10 cellular contexts compared by ENCODE assay signal in the genomic region with DNA sequence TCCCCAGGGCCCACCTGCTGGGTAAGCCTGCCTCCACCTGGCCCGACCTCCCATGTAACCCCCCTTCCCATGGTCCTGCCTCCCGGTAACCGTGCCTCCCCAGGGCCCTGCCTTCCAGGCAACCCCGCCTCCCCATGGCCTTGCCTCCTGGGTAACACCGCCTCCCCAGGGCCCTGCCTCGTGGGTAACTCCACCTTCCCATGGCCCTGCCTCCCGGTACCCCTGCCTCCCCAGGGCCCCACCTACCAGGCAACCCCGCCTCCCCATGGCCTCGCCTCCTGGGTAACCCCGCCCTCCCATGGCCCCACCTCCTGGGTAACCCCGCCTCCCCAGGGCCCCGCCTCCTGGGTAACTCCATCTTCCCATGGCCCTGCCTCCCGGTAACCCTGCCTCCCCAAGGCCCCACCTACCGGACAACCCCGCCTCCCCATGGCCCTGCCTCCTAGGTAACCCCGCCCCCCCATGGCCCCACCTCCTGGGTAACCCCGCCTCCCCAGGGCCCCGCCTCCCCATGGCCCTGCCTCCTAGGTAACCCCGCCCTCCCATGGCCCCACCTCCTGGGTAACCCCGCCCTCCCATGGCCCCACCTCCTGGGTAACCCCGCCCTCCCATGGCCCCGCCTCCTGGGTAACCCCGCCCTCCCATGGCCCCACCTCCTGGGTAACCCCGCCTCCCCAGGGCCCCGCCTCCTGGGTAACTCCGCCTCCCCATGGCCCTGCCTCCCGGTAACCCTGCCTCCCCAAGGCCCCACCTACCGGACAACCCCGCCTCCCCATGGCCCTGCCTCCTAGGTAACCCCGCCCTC. TPM values are rescaled to one million over a fixed set of nuclear protein-coding genes. Genes with fewer than 3 reads are reported as not detected.
A peak's percentile ranks its signal among the peaks of the same experiment; 100 is the strongest.
DNase-seq lines count a peak whose midpoint lies in the region; ATAC-seq and TF ChIP-seq lines count a peak whose summit lies in the region.
"Not testable (repeated sequence)": the region's sequence is repeated elsewhere in the genome, so short reads cannot be mapped to it uniquely, and the experiment has no call there.
"Had no signal": no experiment of that assay in that cellular context is flagged by ENCODE, and none has a peak within 500 bp of the region (broad histone marks: within the 10 kb centered on the region; RNA-seq: fewer than 3 reads in every experiment).

No MANE protein-coding gene starts in this region.

- TF ChIP-seq CTCF in HEK293 (tag by site-specific recombination; IDR thresholded peaks at IDR 0.05), result not testable (repeated sequence)

- peak overlapping the region; percentile 64 for H3K27ac ChIP-seq in CD4-positive, CD25-positive, alpha-beta regulatory T cell (ENCODE audit: insufficient read depth, low read length, poor library complexity, severe bottlenecking)
- H3K27ac ChIP-seq in HEK293 (ENCODE audit: extremely low read depth, low read depth, low read length), result not testable (repeated sequence)

- intact Hi-C loops in cardiac septum (cut with DNase I), result not testable (repeated sequence)

- H3K4me3 Mint-ChIP-seq in CD4-positive, CD25-positive, alpha-beta regulatory T cell; activated naive CD4-positive, alpha-beta T cell treated with anti-CD3 and anti-CD28 coated beads, Interleukin-2, amount 10 ng/mL, durations not matched to agents 7 days and 5 days: not testable (repeated sequence)

- H3K4me1 Mint-ChIP-seq in CD4-positive, CD25-positive, alpha-beta regulatory T cell; activated naive CD4-positive, alpha-beta T cell treated with anti-CD3 and anti-CD28 coated beads, Interleukin-2, amount 10 ng/mL, durations not matched to agents 7 days and 5 days: not testable (repeated sequence)

- ATAC-seq in CD4-positive, CD25-positive, alpha-beta regulatory T cell (ENCODE audit: low read depth in 2 of 2), result peak; percentile 55 to 59

- not testable (repeated sequence) for H3K4me3 ChIP-seq in CD4-positive, CD25-positive, alpha-beta regulatory T cell (ENCODE audit: low read depth, low read length); HEK293 (ENCODE audit: low read depth, low read length)

- peak in 2 of 3 donors; percentile 29 to 63 for DNase-seq in CD4-positive, CD25-positive, alpha-beta regulatory T cell
- peak; percentile 4 for DNase-seq in T1000 (lab: John Stamatoyannopoulos, UW)
- DNase-seq in activated CD8-positive, alpha-beta memory T cell treated with anti-CD3 and anti-CD28 coated beads for 48 hours (ENCODE audit: low read depth in 2 of 3, low spot score in 2 of 3), result peak in 2 of 3 experiments; percentile 40 to 66
- peak; percentile 69 for DNase-seq in activated naive CD4-positive, alpha-beta T cell treated with anti-CD3 and anti-CD28 coated beads, Interleukin-2, amount 10 ng/mL, durations not matched to agents 7 days and 5 days
- DNase-seq in cardiac septum (ENCODE audit: low spot score), result peak; percentile 64
- peak; percentile 25 to 42 for DNase-seq in stimulated activated CD4-positive, alpha-beta T cell treated with anti-CD3 and anti-CD28 coated beads, Interleukin-15, amount 100 ng/mL, for 1 hour (ENCODE audit: low read depth in 1 of 2, low spot score in 1 of 2)
- peak; percentile 43 to 45 for DNase-seq in stimulated activated CD8-positive, alpha-beta memory T cell treated with anti-CD3 and anti-CD28 coated beads, Interleukin-2, amount 100 ng/mL, for 48 hours (ENCODE audit: low read depth in 2 of 2)

- not testable (repeated sequence) for H3K4me1 ChIP-seq in CD4-positive, CD25-positive, alpha-beta regulatory T cell (ENCODE audit: control insufficient read depth, insufficient read depth, low read length, poor library complexity, severe bottlenecking); HEK293 (ENCODE audit: control insufficient read depth, insufficient read depth, low read length)

- H3K36me3 Mint-ChIP-seq in CD4-positive, CD25-positive, alpha-beta regulatory T cell, result peaks cover 50% of the 10 kb centered on the region
- H3K36me3 Mint-ChIP-seq in activated naive CD4-positive, alpha-beta T cell treated with anti-CD3 and anti-CD28 coated beads, Interleukin-2, amount 10 ng/mL, durations not matched to agents 7 days and 5 days, result peaks cover 66% of the 10 kb centered on the region

- POLR2A ChIA-PET in HEK293 (lab: Yijun Ruan, JAX), result not testable (repeated sequence)

- CTCF ChIA-PET in HEK293 (lab: Yijun Ruan, JAX), result not testable (repeated sequence)
- CTCF ChIA-PET in activated naive CD4-positive, alpha-beta T cell treated with anti-CD3 and anti-CD28 coated beads, Interleukin-2, amount 10 ng/mL, durations not matched to agents 7 days and 5 days (lab: Charles Lee), result interaction anchor here (1.7 kb wide), 1 partner anchor 10 kb away, joined by 8 read pairs; no protein-coding TSS in a partner anchor

- not testable (repeated sequence) for H3K27me3 ChIP-seq in CD4-positive, CD25-positive, alpha-beta regulatory T cell (ENCODE audit: control insufficient read depth, insufficient read depth, low read length)

- not testable (repeated sequence) for H3K27ac Mint-ChIP-seq in CD4-positive, CD25-positive, alpha-beta regulatory T cell; activated naive CD4-positive, alpha-beta T cell treated with anti-CD3 and anti-CD28 coated beads, Interleukin-2, amount 10 ng/mL, durations not matched to agents 7 days and 5 days

- not testable (repeated sequence) for H3K27me3 Mint-ChIP-seq in CD4-positive, CD25-positive, alpha-beta regulatory T cell; activated naive CD4-positive, alpha-beta T cell treated with anti-CD3 and anti-CD28 coated beads, Interleukin-2, amount 10 ng/mL, durations not matched to agents 7 days and 5 days

- H3K9me3 Mint-ChIP-seq in CD4-positive, CD25-positive, alpha-beta regulatory T cell; activated naive CD4-positive, alpha-beta T cell treated with anti-CD3 and anti-CD28 coated beads, Interleukin-2, amount 10 ng/mL, durations not matched to agents 7 days and 5 days: not testable (repeated sequence)

- not testable (repeated sequence) for H3K9me3 ChIP-seq in CD4-positive, CD25-positive, alpha-beta regulatory T cell (ENCODE audit: control insufficient read depth in 2 of 2, low read length in 2 of 2); HEK293 (ENCODE audit: control insufficient read depth, insufficient read depth, low read depth, low read length)

- peaks cover 86% of the 10 kb centered on the region for H3K36me3 ChIP-seq in CD4-positive, CD25-positive, alpha-beta regulatory T cell (ENCODE audit: control insufficient read depth, insufficient read depth, low read length)
- H3K36me3 ChIP-seq in HEK293 (ENCODE audit: control insufficient read depth in 2 of 2, insufficient read depth in 1 of 2, low read length in 2 of 2), result not testable (repeated sequence)

TF ChIP-seq in HEK293, 187 proteins besides CTCF, POLR2A, EP300 and RAD21:
- TF ChIP-seq GLIS1 (tag by site-specific recombination; IDR thresholded peaks at IDR 0.05), result peak; percentile 73

RNA-seq across cellular contexts. Expression of a gene that starts 17.9 kb away (rescaled TPM):
- total RNA-seq in CD4-positive, CD25-positive, alpha-beta regulatory T cell, result 1.1 TPM
- not detected for polyA plus RNA-seq in CD4-positive, CD25-positive, alpha-beta regulatory T cell
- total RNA-seq in cardiac septum, result 1.00 TPM
- total RNA-seq: A673, dermis microvascular lymphatic vessel endothelial cell had no signal

Comparison
In these comparisons a context has a peak if more than half of its experiments do, and no peak if none do; other contexts are left out.
1. DNase-seq: peak in every context shown above with its lines; median percentile 69 in activated naive CD4-positive, alpha-beta T cell treated with anti-CD3 and anti-CD28 coated beads, Interleukin-2, amount 10 ng/mL, durations not matched to agents 7 days and 5 days; 64 in cardiac septum; 53 in activated CD8-positive, alpha-beta memory T cell treated with anti-CD3 and anti-CD28 coated beads for 48 hours; 46 in CD4-positive, CD25-positive, alpha-beta regulatory T cell; 44 in stimulated activated CD8-positive, alpha-beta memory T cell treated with anti-CD3 and anti-CD28 coated beads, Interleukin-2, amount 100 ng/mL, for 48 hours; 34 in stimulated activated CD4-positive, alpha-beta T cell treated with anti-CD3 and anti-CD28 coated beads, Interleukin-15, amount 100 ng/mL, for 1 hour; 4 in T1000.